23 cellular contexts compared by ENCODE assay signal in the genomic region with DNA sequence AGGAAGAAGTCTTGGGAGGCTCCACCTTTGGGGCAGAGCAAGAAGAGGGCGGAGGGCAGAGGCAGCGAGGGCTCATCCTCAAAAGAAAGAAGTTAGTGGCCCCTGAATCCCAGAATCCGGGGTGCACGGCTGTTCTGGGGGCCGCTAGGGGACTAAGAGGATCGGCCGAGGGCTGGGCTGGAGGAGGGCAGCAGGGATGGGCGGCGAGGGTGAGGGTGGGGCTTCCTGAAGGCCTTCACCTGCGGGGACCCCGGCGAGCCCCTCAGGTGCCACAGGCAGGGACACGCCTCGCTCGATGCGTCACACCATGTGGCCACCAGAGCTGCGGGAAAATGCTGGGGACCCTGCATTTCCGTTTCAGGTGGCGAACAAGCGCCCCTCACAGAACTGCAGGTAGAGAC. TPM values are rescaled to one million over a fixed set of nuclear protein-coding genes. Genes with fewer than 3 reads are reported as not detected.
A peak's percentile ranks its signal among the peaks of the same experiment; 100 is the strongest.
DNase-seq lines count a peak whose midpoint lies in the region; TF ChIP-seq lines count a peak whose summit lies in the region.
"Had no signal": no experiment of that assay in that cellular context is flagged by ENCODE, and none has a peak within 500 bp of the region (broad histone marks: within the 10 kb centered on the region; RNA-seq: fewer than 3 reads in every experiment).

No MANE protein-coding gene starts in this region.

- H3K27ac ChIP-seq in H9 (ENCODE audit: insufficient read length, low read depth, low read length) = no peak overlapping the region
- H3K27ac ChIP-seq in A673 (ENCODE audit: low read depth, low read length, poor library complexity, severe bottlenecking) = no peak overlapping the region
- H3K27ac ChIP-seq: body of pancreas, HL-60, lower lobe of right lung, tibial nerve had no signal

- H3K27me3 Mint-ChIP-seq in H9 (ENCODE audit: low read depth) (no peaks in the 10 kb centered on the region), progenitor cell of endocrine pancreas (peaks cover 3% of the 10 kb centered on the region), type B pancreatic cell (no peaks in the 10 kb centered on the region)
- H3K27me3 Mint-ChIP-seq: activated naive CD8-positive, alpha-beta T cell treated with anti-CD3 and anti-CD28 coated beads, Interleukin-2, amount 50 U/mL, for 24 hours; activated T-helper 17 cell treated with anti-CD3 and anti-CD28 coated beads, Interleukin-2, amount 50 U/mL, for 72 hours; stimulated activated naive B cell treated with anti-CD40 and anti-IgM and Interleukin-4, amounts not matched to agents 10 μg/mL and 1 μg/mL and 100 μg/mL, for 72 hours had no signal

- no peak overlapping the region for H3K18ac ChIP-seq in H9 (ENCODE audit: insufficient read length, low read depth, low read length)

- H3K27ac Mint-ChIP-seq in H9 (peak overlapping the region in 1 of 3 experiments; percentile 30; a peak in 1 of 7 replicates), progenitor cell of endocrine pancreas (no peak overlapping the region), type B pancreatic cell (no peak overlapping the region)
- H3K27ac Mint-ChIP-seq: activated naive CD8-positive, alpha-beta T cell treated with anti-CD3 and anti-CD28 coated beads, Interleukin-2, amount 50 U/mL, for 24 hours; activated T-helper 17 cell treated with anti-CD3 and anti-CD28 coated beads, Interleukin-2, amount 50 U/mL, for 72 hours; immature natural killer cell; stimulated activated naive B cell treated with anti-CD40 and anti-IgM and Interleukin-4, amounts not matched to agents 10 μg/mL and 1 μg/mL and 100 μg/mL, for 72 hours; T-cell had no signal

- DNase-seq in GM03348 (ENCODE audit: low spot score) (peak; percentile 9), H9 (peak; percentile 29), fibroblast of gingiva (ENCODE audit: low read depth) (peak; percentile 42), progenitor cell of endocrine pancreas (ENCODE audit: low spot score, unreplicated experiment) (peak; percentile 3), LoVo (ENCODE audit: low spot score) (no peak), type B pancreatic cell (ENCODE audit: extremely low spot score, unreplicated experiment) (no peak), A673 (ENCODE audit: low spot score) (no peak)
- DNase-seq: activated CD4-positive, alpha-beta T cell treated with anti-CD3 and anti-CD28 coated beads for 4 hours; activated naive CD8-positive, alpha-beta T cell treated with anti-CD3 and anti-CD28 coated beads, Interleukin-2, amount 50 U/mL, for 24 hours; immature natural killer cell; lower lobe of right lung; NCI-H1436 treated with DMSO at 0.1 percent for 48 hours; NCI-H2171; NCI-H526; occipital lobe; stimulated activated CD4-positive, alpha-beta T cell treated with anti-CD3 and anti-CD28 coated beads, Interleukin-1b, Interleukin-23, amount 100 ng/mL, for 48 hours; stimulated activated naive B cell treated with anti-CD40 and anti-IgM and Interleukin-4, amounts not matched to agents 10 μg/mL and 1 μg/mL and 100 μg/mL, for 72 hours had no signal

- H2BK120ac ChIP-seq in H9 (ENCODE audit: low read depth, low read length, poor library complexity, severe bottlenecking) = no peak overlapping the region

- H4K5ac ChIP-seq in H9 (ENCODE audit: insufficient read length, low read depth, low read length) = no peak overlapping the region

- no peak overlapping the region for H3K23ac ChIP-seq in H9 (ENCODE audit: insufficient read length, low read depth, low read length)

- no peak overlapping the region for H3K14ac ChIP-seq in H9 (ENCODE audit: insufficient read depth, low read length)

- H3K23me2 ChIP-seq in H9 (ENCODE audit: insufficient read length, low read depth, low read length, poor library complexity, severe bottlenecking) = no peaks in the 10 kb centered on the region

- POLR2A ChIA-PET in A673 (lab: Charles Lee; ENCODE audit: low non-redundant PET) = no interaction called here

- no peaks in the 10 kb centered on the region for H3K27me3 ChIP-seq in H9 (ENCODE audit: insufficient read depth, low read length)
- no peaks in the 10 kb centered on the region for H3K27me3 ChIP-seq in A673 (replicated peaks; ENCODE audit: insufficient read depth, low read depth, low read length, poor library complexity)
- H3K27me3 ChIP-seq: body of pancreas, tibial nerve had no signal

- BruUV-seq in A673 (replicated peaks; lab: Mats Ljungman, UMichigan) = no TSS peak

- H3K4me3 ChIP-seq in A673 (ENCODE audit: low read depth, low read length, poor library complexity, severe bottlenecking) = no peak overlapping the region
- H3K4me3 ChIP-seq: body of pancreas, lower lobe of right lung, tibial nerve had no signal

- no peak overlapping the region for H3T11ph ChIP-seq in H9 (ENCODE audit: low read length)

- H2AK5ac ChIP-seq in H9 (ENCODE audit: insufficient read length, low read length) = no peak overlapping the region

- H2AFZ ChIP-seq in H9 (ENCODE audit: low read length) = no peak overlapping the region

- CTCF ChIA-PET in A673 (lab: Charles Lee) = no interaction called here

- H3K9me3 Mint-ChIP-seq in H9 = peaks cover 5 to 8% of the 10 kb centered on the region in 2 experiments; a peak in 4 of 5 replicates
- no peaks in the 10 kb centered on the region for H3K9me3 Mint-ChIP-seq in progenitor cell of endocrine pancreas (ENCODE audit: low read depth)
- no peaks in the 10 kb centered on the region for H3K9me3 Mint-ChIP-seq in type B pancreatic cell
- H3K9me3 Mint-ChIP-seq: activated naive CD8-positive, alpha-beta T cell treated with anti-CD3 and anti-CD28 coated beads, Interleukin-2, amount 50 U/mL, for 24 hours; activated T-helper 17 cell treated with anti-CD3 and anti-CD28 coated beads, Interleukin-2, amount 50 U/mL, for 72 hours; immature natural killer cell had no signal

- no peak overlapping the region for H2BK12ac ChIP-seq in H9 (ENCODE audit: insufficient read length, low read depth, low read length)

- no CpG with 5 or more reads among the region's 20 CpGs for WGBS in H9 (ENCODE audit: extremely low coverage, insufficient read length, low lambda C conversion rate)

- no peaks in the 10 kb centered on the region for H3K79me2 ChIP-seq in H9 (ENCODE audit: insufficient read depth, low read length)

- H3K56ac ChIP-seq in H9 (ENCODE audit: insufficient read length, low read depth, low read length) = no peak overlapping the region

- intact Hi-C loops in A673 (cut with micrococcal nuclease; ENCODE audit: unreplicated experiment) = no loop called here

- no peak overlapping the region for H3K4me2 ChIP-seq in H9 (ENCODE audit: insufficient read depth, insufficient read length, low read length)

- no peak overlapping the region for H4K8ac ChIP-seq in H9 (replicated peaks; ENCODE audit: insufficient read length, low read depth, low read length)

- H3K4me1 ChIP-seq in H9 (ENCODE audit: insufficient read depth, low read length) = no peaks in the 10 kb centered on the region
- H3K4me1 ChIP-seq in A673 (ENCODE audit: insufficient read depth, low read length, poor library complexity, severe bottlenecking) = no peaks in the 10 kb centered on the region
- H3K4me1 ChIP-seq: body of pancreas, Caco-2, lower lobe of right lung, tibial nerve had no signal

- H3K4me3 Mint-ChIP-seq in H9 (no peak overlapping the region), progenitor cell of endocrine pancreas (ENCODE audit: low read depth) (no peak overlapping the region), type B pancreatic cell (no peak overlapping the region)
- H3K4me3 Mint-ChIP-seq: activated naive CD8-positive, alpha-beta T cell treated with anti-CD3 and anti-CD28 coated beads, Interleukin-2, amount 50 U/mL, for 24 hours; activated T-helper 17 cell treated with anti-CD3 and anti-CD28 coated beads, Interleukin-2, amount 50 U/mL, for 72 hours; immature natural killer cell; stimulated activated naive B cell treated with anti-CD40 and anti-IgM and Interleukin-4, amounts not matched to agents 10 μg/mL and 1 μg/mL and 100 μg/mL, for 72 hours; T-cell had no signal

- H3K79me1 ChIP-seq in H9 (ENCODE audit: insufficient read depth, low read depth, low read length, poor library complexity, severe bottlenecking) = no peaks in the 10 kb centered on the region

- no peak overlapping the region for H4K91ac ChIP-seq in H9 (ENCODE audit: insufficient read length, low read depth, low read length)

- no peaks in the 10 kb centered on the region for H3K4me1 Mint-ChIP-seq in H9
- peaks cover 2% of the 10 kb centered on the region for H3K4me1 Mint-ChIP-seq in progenitor cell of endocrine pancreas (ENCODE audit: low read depth)
- H3K4me1 Mint-ChIP-seq in type B pancreatic cell (ENCODE audit: unreplicated experiment) = peaks cover 10% of the 10 kb centered on the region
- H3K4me1 Mint-ChIP-seq: activated naive CD8-positive, alpha-beta T cell treated with anti-CD3 and anti-CD28 coated beads, Interleukin-2, amount 50 U/mL, for 24 hours; activated T-helper 17 cell treated with anti-CD3 and anti-CD28 coated beads, Interleukin-2, amount 50 U/mL, for 72 hours; immature natural killer cell; stimulated activated naive B cell treated with anti-CD40 and anti-IgM and Interleukin-4, amounts not matched to agents 10 μg/mL and 1 μg/mL and 100 μg/mL, for 72 hours; T-cell had no signal

- no peak overlapping the region for H3K9ac ChIP-seq in H9 (ENCODE audit: extremely low read depth, insufficient read length, low read length)

- H3K4ac ChIP-seq in H9 (ENCODE audit: low read depth, low read length) = no peak overlapping the region

- no peak overlapping the region for H2BK20ac ChIP-seq in H9 (ENCODE audit: low read depth, low read length, poor library complexity, severe bottlenecking)

- H3K36me3 Mint-ChIP-seq in H9 (ENCODE audit: insufficient read depth in 1 of 3, low read depth in 3 of 3) (peaks cover 9 to 20% (median 15%) of the 10 kb centered on the region in 3 experiments; a peak in 6 of 7 replicates), progenitor cell of endocrine pancreas (ENCODE audit: insufficient read depth) (peaks cover 1% of the 10 kb centered on the region), type B pancreatic cell (no peaks in the 10 kb centered on the region)
- H3K36me3 Mint-ChIP-seq: immature natural killer cell, T-cell had no signal

- H2BK5ac ChIP-seq in H9 (ENCODE audit: insufficient read length, low read length) = no peak overlapping the region

- TF ChIP-seq CTCF in H9 (conservative IDR thresholded peaks at IDR 0.05) = no peak
- no peak for TF ChIP-seq CTCF in progenitor cell of endocrine pancreas (IDR thresholded peaks at IDR 0.05; ENCODE audit: unreplicated experiment)
- TF ChIP-seq CTCF in type B pancreatic cell (conservative IDR thresholded peaks at IDR 0.05) = no peak
- TF ChIP-seq CTCF in A673 (conservative IDR thresholded peaks at IDR 0.05; ENCODE audit: low read depth, low read length) = no peak

- H3K36me3 ChIP-seq in A673 (ENCODE audit: insufficient read depth, low read length, poor library complexity, severe bottlenecking) = no peaks in the 10 kb centered on the region

- no peak overlapping the region for H2BK15ac ChIP-seq in H9 (ENCODE audit: low read depth, low read length)

- H3K9me3 ChIP-seq in H9 (ENCODE audit: control insufficient read depth, low read depth, low read length) (no peaks in the 10 kb centered on the region), A673 (ENCODE audit: low read depth, low read length, poor library complexity, severe bottlenecking) (no peaks in the 10 kb centered on the region)
- H3K9me3 ChIP-seq: body of pancreas, lower lobe of right lung, tibial nerve had no signal

- no peaks in the 10 kb centered on the region for H4K20me1 ChIP-seq in H9 (ENCODE audit: control insufficient read depth, insufficient read depth, insufficient read length)

RNA-seq across cellular contexts. Expression of a gene that starts 23.9 kb away (rescaled TPM):
- total RNA-seq in H9 (2021) = 193 and 194 TPM in 2 replicates
- total RNA-seq in progenitor cell of endocrine pancreas = 135 and 137 TPM in 2 replicates
- 78.4 and 167 TPM in 2 replicates for total RNA-seq in type B pancreatic cell (ENCODE audit: low replicate concordance)
- total RNA-seq in A673 (2021) = 19.7 and 39.0 TPM in 2 replicates

Comparison
In these comparisons a context has a peak if more than half of its experiments do, and no peak if none do; other contexts are left out.
1. DNase-seq: peak in GM03348 (single experiment), H9 (single experiment), fibroblast of gingiva (single experiment) and progenitor cell of endocrine pancreas (single experiment); none in LoVo (single experiment), type B pancreatic cell (single experiment) and A673 (single experiment).